Comparison of ENCODE assay signal across 17 cellular contexts in genomic region chr5:306011-306805, GRCh38. TPM values are rescaled to one million over a fixed set of nuclear protein-coding genes. Genes with fewer than 3 reads are reported as not detected.
DNase-seq lines count a peak whose midpoint lies in the region; ATAC-seq and TF ChIP-seq lines count a peak whose summit lies in the region.
"Had no signal": no experiment of that assay in that cellular context is flagged by ENCODE, and none has a peak within 500 bp of the region (broad histone marks: within the 10 kb centered on the region; RNA-seq: fewer than 3 reads in every experiment).

No MANE protein-coding gene starts in this region.

- H3K9me3 Mint-ChIP-seq in glutamatergic neuron (ENCODE audit: unreplicated experiment) (peaks cover 5% of the 10 kb centered on the region), type B pancreatic cell (no peaks in the 10 kb centered on the region)

- no peak overlapping the region for H3K4me3 ChIP-seq in SK-N-MC
- H3K4me3 ChIP-seq: GM23248 had no signal

- no peak overlapping the region for H3K9ac ChIP-seq in SK-N-MC (ENCODE audit: insufficient read length)
- H3K9ac ChIP-seq: GM23248 had no signal

- in situ Hi-C loops in KBM-7 (cut with MboI; ENCODE audit: low pct_unique_long_range_greater_than_20kb, low sequenced_read_pairs), result no loop called here

- TF ChIP-seq CTCF in glutamatergic neuron (IDR thresholded peaks at IDR 0.05; ENCODE audit: partially characterized antibody, unreplicated experiment), result no peak
- no peak for TF ChIP-seq CTCF in type B pancreatic cell (conservative IDR thresholded peaks at IDR 0.05)

- POLR2A ChIA-PET in HEK293T (lab: Yijun Ruan, JAX), result no interaction called here

- H3K27me3 Mint-ChIP-seq in glutamatergic neuron (ENCODE audit: unreplicated experiment) (peaks cover 4% of the 10 kb centered on the region), type B pancreatic cell (no peaks in the 10 kb centered on the region)
- H3K27me3 Mint-ChIP-seq: CD4-positive, alpha-beta memory T cell had no signal

- DNase-seq in activated effector memory CD4-positive, alpha-beta T cell treated with anti-CD3 and anti-CD28 coated beads, Interleukin-2, amount 50 U/mL, for 16 hours, result peak; percentile 51
- no peak for DNase-seq in activated effector memory CD4-positive, alpha-beta T cell treated with Interleukin-2 at 50 U/mL for 16 hours
- DNase-seq in SK-N-MC (ENCODE audit: low read depth, low spot score), result no peak
- no peak for DNase-seq in glutamatergic neuron
- no peak for DNase-seq in type B pancreatic cell (ENCODE audit: extremely low spot score, unreplicated experiment)
- DNase-seq in KBM-7, result no peak
- DNase-seq in HEK293T (ENCODE audit: extremely low spot score), result no peak
- DNase-seq: CD4-positive, alpha-beta memory T cell; DMS79 treated with DMSO at 0.1 percent for 48 hours; GM23248; IMR-90; NCI-H1417; NCI-H1930; NCI-H2171; NCI-H82; SIG-M5 had no signal

- peaks cover 3% of the 10 kb centered on the region for H3K36me3 ChIP-seq in SK-N-MC (ENCODE audit: insufficient read depth, low read length)

- H3K36me3 Mint-ChIP-seq in glutamatergic neuron (ENCODE audit: unreplicated experiment) (no peaks in the 10 kb centered on the region), type B pancreatic cell (peaks cover 16% of the 10 kb centered on the region)

- H3K27ac ChIP-seq in SK-N-MC, result peak overlapping the region; percentile 44
- H3K27ac ChIP-seq: GM23248 had no signal

- H3K27ac Mint-ChIP-seq in glutamatergic neuron (ENCODE audit: unreplicated experiment), result peak overlapping the region; percentile 33
- no peak overlapping the region for H3K27ac Mint-ChIP-seq in type B pancreatic cell

- no peaks in the 10 kb centered on the region for H3K9me3 ChIP-seq in SK-N-MC (ENCODE audit: low read depth, low read length)

- CTCF ChIA-PET in HEK293T (lab: Yijun Ruan, JAX), result interaction anchor here (0.6 kb wide), 1 partner anchor 8 kb away, joined by 4 read pairs; no protein-coding TSS in a partner anchor

- H3K4me3 Mint-ChIP-seq in glutamatergic neuron (ENCODE audit: unreplicated experiment) (no peak overlapping the region), type B pancreatic cell (peak overlapping the region; percentile 14)
- H3K4me3 Mint-ChIP-seq: CD4-positive, alpha-beta memory T cell had no signal

- peaks cover 4% of the 10 kb centered on the region for H3K4me1 Mint-ChIP-seq in glutamatergic neuron (ENCODE audit: low read depth, unreplicated experiment)
- H3K4me1 Mint-ChIP-seq in type B pancreatic cell (ENCODE audit: unreplicated experiment), result peaks cover 50% of the 10 kb centered on the region

- no peak for ATAC-seq in GM19023 (IDR thresholded peaks at IDR 0.05; ENCODE audit: unreplicated experiment)

TF ChIP-seq in HEK293T, 16 proteins besides CTCF, POLR2A, EP300 and RAD21:
- TF ChIP-seq TARDBP (IDR thresholded peaks at IDR 0.05) (no peak), BHLHE40 (IDR thresholded peaks at IDR 0.05; ENCODE audit: borderline replicate concordance) (no peak), SP1 (IDR thresholded peaks at IDR 0.05) (no peak), FOXK2 (IDR thresholded peaks at IDR 0.05) (no peak), NFRKB (IDR thresholded peaks at IDR 0.05) (no peak), L3MBTL2 (conservative IDR thresholded peaks at IDR 0.05) (no peak), SUZ12 (IDR thresholded peaks at IDR 0.05) (no peak), ELF4 (IDR thresholded peaks at IDR 0.05) (no peak), HDGF (IDR thresholded peaks at IDR 0.05; ENCODE audit: borderline replicate concordance) (no peak), CTBP1 (IDR thresholded peaks at IDR 0.05; ENCODE audit: borderline replicate concordance) (no peak), ZNF384 (IDR thresholded peaks at IDR 0.05) (no peak), FOXA1 (IDR thresholded peaks at IDR 0.05) (no peak), LEF1 (IDR thresholded peaks at IDR 0.05; ENCODE audit: borderline replicate concordance) (no peak), ARNT (IDR thresholded peaks at IDR 0.05) (no peak), PKNOX1 (IDR thresholded peaks at IDR 0.05) (no peak), FOXM1 (IDR thresholded peaks at IDR 0.05; ENCODE audit: borderline replicate concordance) (no peak)

RNA-seq across cellular contexts. Expression of gene AHRR, which starts 15.3 kb away (rescaled TPM):
- 2.0 TPM for total RNA-seq in glutamatergic neuron (ENCODE audit: unreplicated experiment)
- 7.9 and 13.4 TPM in 2 replicates for total RNA-seq in type B pancreatic cell (ENCODE audit: low replicate concordance)

RNA-seq across cellular contexts. Expression of gene PDCD6, which starts 34.8 kb away (rescaled TPM):
- total RNA-seq in glutamatergic neuron (ENCODE audit: unreplicated experiment) (56.9 TPM), type B pancreatic cell (ENCODE audit: low replicate concordance) (90.8 and 107 TPM in 2 replicates)
